8 cellular contexts compared by ENCODE assay signal in genomic region chr11:46120361-46120710, GRCh38. TPM values are rescaled to one million over a fixed set of nuclear protein-coding genes. Genes with fewer than 3 reads are reported as not detected.
A peak's percentile ranks its signal among the peaks of the same experiment; 100 is the strongest.
DNase-seq lines count a peak whose midpoint lies in the region; ATAC-seq and TF ChIP-seq lines count a peak whose summit lies in the region.

No MANE protein-coding gene starts in this region.

- DNase-seq in CD14-positive monocyte (ENCODE audit: low spot score) = no peak
- DNase-seq in NCI-H146 (lab: John Stamatoyannopoulos, UW) = peak; percentile 50
- no peak for DNase-seq in ascending aorta (ENCODE audit: low spot score in 2 of 2)
- DNase-seq in islet precursor cell = peak; percentile 61
- DNase-seq in stimulated activated naive CD8-positive, alpha-beta T cell treated with anti-CD3 and anti-CD28 coated beads, Interleukin-15, Interleukin-2, amounts not matched to agents 100 U/mL and 50 U/mL, for 24 hours = peak; percentile 40
- no peak for DNase-seq in SIG-M5 (lab: John Stamatoyannopoulos, UW)

- H3K27ac ChIP-seq in ascending aorta = peak overlapping the region; percentile 88 to 95

- H3K27me3 Mint-ChIP-seq in CD14-positive monocyte (ENCODE audit: low read depth in 3 of 3) = peaks cover 0 to 3% (median 0%) of the 10 kb centered on the region in 3 donors

- H3K9me3 Mint-ChIP-seq in CD14-positive monocyte = peaks cover 0 to 2% (median 0%) of the 10 kb centered on the region in 7 donors

- H3K4me1 ChIP-seq in ascending aorta = peaks cover 0 to 26% of the 10 kb centered on the region in 2 donors

- H3K36me3 ChIP-seq in ascending aorta = no peaks in the 10 kb centered on the region

- no peak for ATAC-seq in stimulated activated naive CD8-positive, alpha-beta T cell treated with anti-CD3 and anti-CD28 coated beads, Interleukin-15, Interleukin-2, amounts not matched to agents 100 U/mL and 50 U/mL, for 24 hours
- ATAC-seq in GM19351 (IDR thresholded peaks at IDR 0.05; ENCODE audit: unreplicated experiment) (no peak), HG02938 (IDR thresholded peaks at IDR 0.05; ENCODE audit: unreplicated experiment) (no peak)

- H3K4me3 ChIP-seq in ascending aorta = peak overlapping the region; percentile 69 to 95

- H3K27ac Mint-ChIP-seq in CD14-positive monocyte = peak overlapping the region; percentile 91 to 95 (median 95)

- peaks cover 3 to 10% of the 10 kb centered on the region in 2 donors for H3K36me3 Mint-ChIP-seq in CD14-positive monocyte

- peaks cover 43% of the 10 kb centered on the region for H3K4me1 Mint-ChIP-seq in CD14-positive monocyte

- no peak for TF ChIP-seq CTCF in CD14-positive monocyte (IDR thresholded peaks at IDR 0.05)
- no peak for TF ChIP-seq CTCF in ascending aorta (IDR thresholded peaks at IDR 0.05)

- no peaks in the 10 kb centered on the region for H3K9me3 ChIP-seq in ascending aorta

- intact Hi-C loops in CD14-positive monocyte (cut with micrococcal nuclease) (loop anchor here (5.0 to 10.0 kb wide), 4 partner anchors 117 to 273 kb away; partner anchors contain the start of genes CRY2 (in 1 of the 2) and DGKZ (in 1 of the 2)), ascending aorta (cut with DNase I) (loop anchor here (5.0 to 10.0 kb wide), 6 partner anchors 117 to 1553 kb away; partner anchors contain the start of genes CD82, DGKZ and PEX16)

- H3K27me3 ChIP-seq in ascending aorta = no peaks in the 10 kb centered on the region

- peak overlapping the region; percentile 94 to 98 for H3K4me3 Mint-ChIP-seq in CD14-positive monocyte

RNA-seq across cellular contexts. Expression of gene PHF21A, which starts 0.9 kb away (rescaled TPM):
- polyA plus RNA-seq in CD14-positive monocyte = 10 to 100 TPM in 1 of 2 donors, 1 to 10 TPM in 1; 6.2 to 14.0 TPM
- total RNA-seq in ascending aorta = 69.7 TPM

Comparison
In these comparisons a context has a peak if more than half of its experiments do, and no peak if none do; other contexts are left out.
1. DNase-seq: peak in NCI-H146 (single experiment), islet precursor cell (single experiment) and stimulated activated naive CD8-positive, alpha-beta T cell treated with anti-CD3 and anti-CD28 coated beads, Interleukin-15, Interleukin-2, amounts not matched to agents 100 U/mL and 50 U/mL, for 24 hours (single experiment); none in CD14-positive monocyte (single experiment), ascending aorta (0 of 2) and SIG-M5 (single experiment).